Comparison of ENCODE assay signal across 12 cellular contexts in the genomic region with DNA sequence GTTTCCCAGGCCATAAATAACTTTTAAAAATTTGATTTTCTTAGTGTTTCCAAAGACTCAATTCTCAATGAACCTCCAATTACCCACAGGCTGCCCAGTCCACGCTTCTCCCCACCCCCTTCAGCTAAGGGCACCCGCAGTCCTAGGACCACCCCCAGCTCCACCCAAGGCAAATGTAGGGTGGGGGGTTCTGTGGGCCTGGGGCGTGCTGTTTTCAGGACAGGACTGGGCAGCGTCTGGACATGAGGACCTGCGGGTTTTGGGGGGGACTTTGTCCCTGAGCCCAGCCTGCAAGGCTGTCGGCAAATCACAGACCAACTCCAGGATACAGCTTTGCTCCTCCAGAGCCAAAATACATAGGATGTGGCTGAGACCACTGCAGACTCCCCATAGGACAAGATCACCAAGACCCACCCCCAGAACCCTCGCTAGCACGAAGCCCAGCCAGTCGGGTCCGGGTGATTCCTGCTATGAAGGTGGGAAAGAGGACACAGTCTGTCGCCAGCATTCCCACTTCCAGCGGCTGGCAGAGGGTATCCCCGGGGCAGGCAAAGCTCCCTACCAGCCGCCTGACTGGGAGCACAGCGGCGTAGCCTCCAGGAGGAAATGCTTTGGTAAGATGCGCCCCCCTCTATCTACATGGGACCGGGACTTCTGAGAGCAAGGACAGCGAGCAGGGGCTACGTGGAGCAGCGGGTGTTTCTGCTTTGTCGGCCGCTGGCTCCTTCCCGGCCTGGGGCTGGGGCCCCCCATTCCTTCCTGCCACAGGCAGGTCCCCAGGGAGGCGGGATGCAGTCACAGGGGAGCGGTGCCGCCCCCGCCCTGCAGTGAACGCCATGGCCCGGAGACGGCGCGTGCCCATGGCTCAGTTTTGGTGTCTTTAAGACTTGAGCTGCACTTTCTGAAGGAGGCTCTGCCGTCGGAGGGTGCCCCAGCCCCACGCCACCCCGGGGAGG. TPM values are rescaled to one million over a fixed set of nuclear protein-coding genes. Genes with fewer than 3 reads are reported as not detected.
DNase-seq lines count a peak whose midpoint lies in the region; ATAC-seq and TF ChIP-seq lines count a peak whose summit lies in the region.
"Had no signal": no experiment of that assay in that cellular context is flagged by ENCODE, and none has a peak within 500 bp of the region (broad histone marks: within the 10 kb centered on the region; RNA-seq: fewer than 3 reads in every experiment).

No MANE protein-coding gene starts in this region.

- H3K27ac ChIP-seq in right atrium auricular region (peak overlapping the region in 1 of 2 donors; percentile 99), tibial artery (peak overlapping the region; percentile 87 to 88)

- peak overlapping the region in 1 of 2 donors; percentile 76 for H3K4me3 ChIP-seq in right atrium auricular region
- peak overlapping the region; percentile 68 to 85 for H3K4me3 ChIP-seq in tibial artery

- H3K27ac Mint-ChIP-seq in WTC11: peak overlapping the region; percentile 93

- CTCF ChIA-PET in WTC11 (lab: Charles Lee): interaction anchor here (1.0 to 3.0 kb wide), 5 partner anchors 47 to 185 kb away, joined by 3 to 19 read pairs (median 12); a partner anchor contains a TSS

- intact Hi-C loops in Right ventricle myocardium inferior (cut with DNase I) (no loop called here), tibial artery (cut with DNase I; ENCODE audit: low total_unique reads) (no loop called here)

- no peaks in the 10 kb centered on the region for H3K27me3 ChIP-seq in right atrium auricular region
- H3K27me3 ChIP-seq in tibial artery: no peaks in the 10 kb centered on the region

- DNase-seq in Right ventricle myocardium inferior (ENCODE audit: missing footprints) (peak; percentile 60), right atrium auricular region (ENCODE audit: low spot score) (no peak), WTC11 (ENCODE audit: low spot score) (no peak), left lobe of liver (ENCODE audit: low spot score) (peak; percentile 44), tibial artery (no peak), NCI-H69 (lab: John Stamatoyannopoulos, UW) (no peak), amniotic stem cell (lab: John Stamatoyannopoulos, UW) (no peak)
- DNase-seq: activated CD4-positive, alpha-beta T cell treated with anti-CD3 and anti-CD28 coated beads, Interleukin-2, amount 50 U/mL, for 4 hours; NCI-H2081 treated with DMSO at 0.1 percent for 48 hours; stimulated activated naive CD4-positive, alpha-beta T cell had no signal

- peaks cover 21% of the 10 kb centered on the region for H3K36me3 ChIP-seq in right atrium auricular region
- H3K36me3 ChIP-seq in tibial artery: peaks cover 0 to 42% (median 14%) of the 10 kb centered on the region in 3 donors

- peaks cover 27% of the 10 kb centered on the region for H3K4me1 Mint-ChIP-seq in WTC11

- H3K9me3 ChIP-seq in right atrium auricular region (no peaks in the 10 kb centered on the region), tibial artery (no peaks in the 10 kb centered on the region)

- peaks cover 0 to 39% of the 10 kb centered on the region in 2 donors for H3K4me1 ChIP-seq in right atrium auricular region
- H3K4me1 ChIP-seq in tibial artery: peaks cover 0 to 40% (median 32%) of the 10 kb centered on the region in 4 donors

- TF ChIP-seq CTCF in right atrium auricular region (IDR thresholded peaks at IDR 0.05) (no peak), WTC11 (IDR thresholded peaks at IDR 0.05) (no peak), tibial artery (IDR thresholded peaks at IDR 0.05) (no peak)

- H3K4me3 Mint-ChIP-seq in WTC11: no peak overlapping the region

- peaks cover 11% of the 10 kb centered on the region for H3K36me3 Mint-ChIP-seq in WTC11
- H3K36me3 Mint-ChIP-seq: mesothelial cell of epicardium had no signal

- H3K9me3 Mint-ChIP-seq in WTC11: no peaks in the 10 kb centered on the region
- H3K9me3 Mint-ChIP-seq: mesothelial cell of epicardium had no signal

- no peak for ATAC-seq in Right ventricle myocardium inferior
- no peak for ATAC-seq in WTC11
- no peak for ATAC-seq in left lobe of liver
- ATAC-seq in GM21786 (IDR thresholded peaks at IDR 0.05; ENCODE audit: unreplicated experiment): no peak

- POLR2A ChIA-PET in WTC11 (lab: Charles Lee): interaction anchor here (1.0 to 2.4 kb wide), 5 partner anchors 13 to 112 kb away, joined by 5 to 14 read pairs (median 10); a partner anchor contains a TSS

- H3K27me3 Mint-ChIP-seq in WTC11 (ENCODE audit: low read depth): no peaks in the 10 kb centered on the region

TF ChIP-seq in WTC11, 78 proteins besides CTCF, POLR2A, EP300 and RAD21:
- TF ChIP-seq, protein P1, sequence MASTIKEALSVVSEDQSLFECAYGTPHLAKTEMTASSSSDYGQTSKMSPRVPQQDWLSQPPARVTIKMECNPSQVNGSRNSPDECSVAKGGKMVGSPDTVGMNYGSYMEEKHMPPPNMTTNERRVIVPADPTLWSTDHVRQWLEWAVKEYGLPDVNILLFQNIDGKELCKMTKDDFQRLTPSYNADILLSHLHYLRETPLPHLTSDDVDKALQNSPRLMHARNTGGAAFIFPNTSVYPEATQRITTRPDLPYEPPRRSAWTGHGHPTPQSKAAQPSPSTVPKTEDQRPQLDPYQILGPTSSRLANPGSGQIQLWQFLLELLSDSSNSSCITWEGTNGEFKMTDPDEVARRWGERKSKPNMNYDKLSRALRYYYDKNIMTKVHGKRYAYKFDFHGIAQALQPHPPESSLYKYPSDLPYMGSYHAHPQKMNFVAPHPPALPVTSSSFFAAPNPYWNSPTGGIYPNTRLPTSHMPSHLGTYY (CRISPR knock-in tag; IDR thresholded peaks at IDR 0.05): no peak
- TF ChIP-seq NFATC4 (CRISPR knock-in tag; IDR thresholded peaks at IDR 0.05) (no peak), ETV6 (CRISPR knock-in tag; IDR thresholded peaks at IDR 0.05) (no peak), ZNF263 (CRISPR knock-in tag; IDR thresholded peaks at IDR 0.05; ENCODE audit: low read depth) (no peak), NFE2L1 (CRISPR knock-in tag; IDR thresholded peaks at IDR 0.05) (no peak), CREM (CRISPR knock-in tag; IDR thresholded peaks at IDR 0.05) (no peak)

RNA-seq across cellular contexts. Expression of a gene that starts 1.6 kb away (rescaled TPM):
- total RNA-seq in Right ventricle myocardium inferior (86.9 TPM), right atrium auricular region (10 to 100 TPM; 37.1 to 37.2 TPM), WTC11 (2021) (296 to 342 TPM (median 309 TPM) in 3 replicates), left lobe of liver (63.9 TPM)

RNA-seq across cellular contexts. Expression of a gene that starts 27.7 kb away (rescaled TPM):
- 19.2 TPM for total RNA-seq in Right ventricle myocardium inferior
- 10 to 100 TPM in 1 of 2 donors, 1 to 10 TPM in 1; 9.9 to 16.2 TPM for total RNA-seq in right atrium auricular region
- total RNA-seq in WTC11 (2021): 204 to 216 TPM (median 212 TPM) in 3 replicates
- total RNA-seq in left lobe of liver: 7.4 TPM

RNA-seq across cellular contexts. Expression of a gene that starts 46.9 kb away (rescaled TPM):
- total RNA-seq in Right ventricle myocardium inferior: 39.8 TPM
- total RNA-seq in right atrium auricular region: 100 to 1,000 TPM; 205 to 218 TPM
- total RNA-seq in WTC11 (2021): 17.9 to 27.5 TPM (median 23.2 TPM) in 3 replicates
- 52.1 TPM for total RNA-seq in left lobe of liver

Comparison
In these comparisons a context has a peak if more than half of its experiments do, and no peak if none do; other contexts are left out.
1. DNase-seq: peak in Right ventricle myocardium inferior (single experiment) and left lobe of liver (single experiment); none in right atrium auricular region (single experiment), WTC11 (single experiment), tibial artery (0 of 2), NCI-H69 (single experiment) and amniotic stem cell (single experiment).
2. RNA of a gene that starts 27.7 kb away (total RNA-seq): 204 to 216 TPM in WTC11; 19.2 TPM in Right ventricle myocardium inferior (single experiment), 9.9 to 16.2 TPM in right atrium auricular region and 7.4 TPM in left lobe of liver (single experiment); every median in the first group is over 10 times any median in the second.